11 cellular contexts compared by ENCODE assay signal in the genomic region with DNA sequence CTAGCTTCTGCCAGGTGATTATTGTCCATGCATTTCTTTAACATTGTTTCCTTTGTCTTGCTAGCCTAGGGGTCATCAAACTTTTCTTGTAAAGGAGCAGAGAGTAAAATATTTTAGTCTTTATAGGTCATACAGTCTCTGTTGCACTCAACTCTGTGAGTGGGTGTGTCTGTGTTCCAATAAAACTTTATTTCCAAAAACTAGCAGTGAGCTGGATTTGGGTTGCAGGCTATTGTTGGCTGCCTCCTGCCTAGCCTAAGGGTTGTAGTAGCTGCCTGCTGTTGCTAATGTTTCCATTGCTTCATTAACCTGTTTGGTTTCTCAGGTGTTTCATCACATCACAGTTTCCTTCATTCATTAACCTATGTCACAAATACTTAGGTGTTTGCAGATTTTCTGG.
"Had no signal": no experiment of that assay in that cellular context is flagged by ENCODE, and none has a peak within 500 bp of the region (broad histone marks: within the 10 kb centered on the region; RNA-seq: fewer than 3 reads in every experiment).

No MANE protein-coding gene starts in this region.

- H3K4me2 ChIP-seq: GM23338 had no signal

- H3K4me3 ChIP-seq: GM23248, GM23338, HAP-1 had no signal

- H3K9me3 ChIP-seq: HAP-1 had no signal

- H3K4me1 ChIP-seq: HAP-1 had no signal

- ATAC-seq: GM23338, HCT116 had no signal

- H3K27ac ChIP-seq: GM23248 had no signal

- FAIRE-seq: H1, H54 had no signal

- H3K36me3 ChIP-seq: HAP-1 had no signal

- H3K9ac ChIP-seq: GM23248 had no signal

- H2AFZ ChIP-seq: GM23248, GM23338 had no signal

- DNase-seq: GM23248, GOT3, H7, H9, HCEC 1CT, HFFc6 had no signal
